5 cellular contexts compared by ENCODE assay signal in genomic region chr9:100141862-100142261, GRCh38. TPM values are rescaled to one million over a fixed set of nuclear protein-coding genes. Genes with fewer than 3 reads are reported as not detected.
A peak's percentile ranks its signal among the peaks of the same experiment; 100 is the strongest.
DNase-seq lines count a peak whose midpoint lies in the region; ATAC-seq and TF ChIP-seq lines count a peak whose summit lies in the region.
"Not testable (repeated sequence)": the region's sequence is repeated elsewhere in the genome, so short reads cannot be mapped to it uniquely, and the experiment has no call there.

No MANE protein-coding gene starts in this region.

- H3K9me3 Mint-ChIP-seq in GM23338, endodermal cell: not testable (repeated sequence)

- ATAC-seq in GM23338 = not testable (repeated sequence)

- peaks cover 37% of the 10 kb centered on the region for H3K36me3 ChIP-seq in GM23338 (ENCODE audit: insufficient read depth)
- peaks cover 27% of the 10 kb centered on the region for H3K36me3 ChIP-seq in HUES48 (ENCODE audit: control insufficient read depth, insufficient read depth, low read length)
- peaks cover 62% of the 10 kb centered on the region for H3K36me3 ChIP-seq in HUES64 (ENCODE audit: insufficient read depth, low read length)
- H3K36me3 ChIP-seq in endodermal cell (ENCODE audit: control insufficient read depth, insufficient read depth, low read length) = not testable (repeated sequence)

- peaks cover 60% of the 10 kb centered on the region for H3K79me2 ChIP-seq in GM23338 (replicated peaks; ENCODE audit: insufficient read depth)

- WGBS in HUES64 = 82% methylated on average over 9 of the region's 9 CpGs
- 87 to 92% methylated on average over 7 to 9 of the region's 9 CpGs for WGBS in endodermal cell (ENCODE audit: insufficient coverage in 1 of 2, insufficient read length in 1 of 2), 2 experiments

- not testable (repeated sequence) for H3K9me2 ChIP-seq in GM23338 (ENCODE audit: insufficient read depth)

- H3K36me3 Mint-ChIP-seq in GM23338 (ENCODE audit: low read depth) (peaks cover 21% of the 10 kb centered on the region; the same call in 2 of the 3 replicates), endodermal cell (ENCODE audit: low read depth) (peaks cover 10% of the 10 kb centered on the region)

- H3K4me3 ChIP-seq in GM23338 (peak overlapping the region; percentile 85), HUES48 (ENCODE audit: low read depth, low read length) (0 out of 2 replicates have a peak overlapping the region, but pooled peaks have one; percentile 19), HUES64 (ENCODE audit: low read length) (peak overlapping the region; percentile 73; the same call in 1 of the 2 replicates), endodermal cell (ENCODE audit: low read length) (peak overlapping the region; percentile 58)

- H3K9me3 ChIP-seq in HUES48 (ENCODE audit: control insufficient read depth, insufficient read depth, low read length); HUES64 (ENCODE audit: insufficient read depth, low read depth, low read length); endodermal cell (ENCODE audit: control insufficient read depth, low read length): not testable (repeated sequence)

- not testable (repeated sequence) for H3K27me3 Mint-ChIP-seq in GM23338 (ENCODE audit: insufficient read depth, low read depth, poor library complexity); endodermal cell (ENCODE audit: insufficient read depth)

- H3K27me3 ChIP-seq in GM23338 (ENCODE audit: insufficient read depth); HUES48 (ENCODE audit: control insufficient read depth, insufficient read depth, low read length); HUES64 (ENCODE audit: insufficient read depth, low read length); endodermal cell (ENCODE audit: control insufficient read depth, insufficient read depth, low read length, poor library complexity, severe bottlenecking): not testable (repeated sequence)

- peak overlapping the region; percentile 89 for H3K27ac ChIP-seq in GM23338 (ENCODE audit: low read depth)
- H3K27ac ChIP-seq in HUES48 (ENCODE audit: low read depth, low read length); HUES64 (ENCODE audit: low read depth, low read length); endodermal cell (ENCODE audit: low read depth, low read length): not testable (repeated sequence)

- DNase-seq in GM23338 (ENCODE audit: low spot score); endodermal cell: not testable (repeated sequence)
- DNase-seq in islet precursor cell = peak; percentile 57

- not testable (repeated sequence) for TF ChIP-seq CTCF in GM23338 (conservative IDR thresholded peaks at IDR 0.05; ENCODE audit: low read depth in 2 of 2); endodermal cell (conservative IDR thresholded peaks at IDR 0.05)

- peak overlapping the region; percentile 92 for H3K4me2 ChIP-seq in GM23338

- H3K4me3 Mint-ChIP-seq in GM23338, endodermal cell: not testable (repeated sequence)

- peaks cover 23% of the 10 kb centered on the region; the same call in 1 of the 2 replicates for H3F3A ChIP-seq in GM23338 (replicated peaks; ENCODE audit: low read depth)

- not testable (repeated sequence) for H2AFZ ChIP-seq in GM23338

- H4K20me1 ChIP-seq in GM23338 (replicated peaks; ENCODE audit: insufficient read depth) = not testable (repeated sequence)

- H3K9ac ChIP-seq in HUES48 (ENCODE audit: low read depth, low read length); HUES64 (ENCODE audit: low read depth, low read length); endodermal cell (ENCODE audit: extremely low read depth, low read length, poor library complexity, severe bottlenecking): not testable (repeated sequence)

- H3K4me1 ChIP-seq in GM23338 (ENCODE audit: insufficient read depth) (peaks cover 38% of the 10 kb centered on the region), HUES48 (ENCODE audit: control insufficient read depth, insufficient read depth, low read length) (peaks cover 35% of the 10 kb centered on the region), HUES64 (ENCODE audit: insufficient read depth, low read length) (peaks cover 36% of the 10 kb centered on the region)
- H3K4me1 ChIP-seq in endodermal cell (ENCODE audit: control insufficient read depth, insufficient read depth, low read length) = not testable (repeated sequence)

- H3K27ac Mint-ChIP-seq in GM23338, endodermal cell: not testable (repeated sequence)

- H3K4me1 Mint-ChIP-seq in GM23338 = peaks cover 13% of the 10 kb centered on the region
- H3K4me1 Mint-ChIP-seq in endodermal cell = peaks cover 19% of the 10 kb centered on the region

RNA-seq across cellular contexts. Expression of gene INVS, which starts 42.8 kb away (rescaled TPM):
- 8.7 and 12.5 TPM in 2 replicates for total RNA-seq in GM23338 (2014; rRNA removed; shearing (Covaris generic))
- 3.9 and 4.1 TPM in 2 replicates for polyA plus RNA-seq in GM23338 (2016; fragmentation: Nextera tagmentation; extraction: Ambion mirVana)
- polyA plus RNA-seq in HUES64 (2013, experiment 1 of 2) = 5.9 TPM
- polyA plus RNA-seq in HUES64 (2013, experiment 2 of 2) = 7.4 TPM
- total RNA-seq in endodermal cell = 10 to 100 TPM; 22.8 to 26.6 TPM
- 14.1 TPM for polyA plus RNA-seq in endodermal cell (2013, experiment 1 of 2)
- 13.8 TPM for polyA plus RNA-seq in endodermal cell (2013, experiment 2 of 2)

RNA-seq across cellular contexts. Expression of gene ERP44, which starts 43.1 kb away (rescaled TPM):
- 12.0 and 13.0 TPM in 2 replicates for total RNA-seq in GM23338 (2014; rRNA removed; shearing (Covaris generic))
- 18.8 and 24.1 TPM in 2 replicates for polyA plus RNA-seq in GM23338 (2016; fragmentation: Nextera tagmentation; extraction: Ambion mirVana)
- 14.2 TPM for polyA plus RNA-seq in HUES64 (2013, experiment 1 of 2)
- 16.5 TPM for polyA plus RNA-seq in HUES64 (2013, experiment 2 of 2)
- 10 to 100 TPM; 22.4 to 23.4 TPM for total RNA-seq in endodermal cell
- 24.5 TPM for polyA plus RNA-seq in endodermal cell (2013, experiment 1 of 2)
- polyA plus RNA-seq in endodermal cell (2013, experiment 2 of 2) = 23.0 TPM

Comparison
In these comparisons a context has a peak if more than half of its experiments do, and no peak if none do; other contexts are left out.
1. H3K4me3 ChIP-seq: peak in every context shown above with its lines; median percentile 85 in GM23338; 73 in HUES64; 58 in endodermal cell; 19 in HUES48.